Comparison of ENCODE assay signal across 8 cellular contexts in the genomic region with DNA sequence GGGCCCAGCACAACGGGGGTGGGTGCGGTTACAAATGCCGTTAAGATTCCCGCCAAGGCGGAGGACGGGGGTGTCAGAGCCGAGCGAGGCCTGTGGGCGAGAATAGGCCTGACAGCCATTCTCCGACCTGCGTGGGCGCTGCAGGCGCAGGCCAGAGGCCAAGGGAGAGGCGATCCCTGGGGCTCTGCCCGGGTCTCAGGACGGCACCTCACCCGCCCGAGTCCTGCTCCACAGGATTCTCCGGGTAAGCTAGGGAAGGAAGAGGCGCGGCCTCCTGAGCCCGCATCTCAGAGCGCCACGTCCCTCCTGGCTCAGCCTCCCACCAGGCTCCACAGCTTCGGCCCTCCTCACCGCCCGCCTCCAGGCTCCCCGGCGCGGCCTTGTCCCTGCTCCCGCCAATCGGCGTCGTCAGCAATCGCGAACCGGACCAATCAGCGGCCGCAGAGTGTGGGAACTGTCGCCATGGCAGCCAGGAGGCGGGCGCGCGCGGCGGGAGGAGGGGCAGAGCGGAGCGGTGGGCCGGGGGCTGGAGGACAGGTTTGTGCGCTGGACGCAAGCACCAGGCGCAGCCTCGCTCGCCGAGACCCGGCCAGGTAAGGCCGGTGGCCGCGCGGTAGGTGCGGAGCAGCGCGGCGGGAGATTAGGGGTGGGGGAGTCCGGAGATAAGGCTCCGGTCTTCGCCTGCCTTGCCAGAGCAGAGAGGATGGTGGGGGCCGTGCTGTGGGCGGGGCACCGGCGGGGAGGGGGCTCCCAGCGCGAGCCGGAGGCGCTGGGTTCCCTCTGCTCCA. TPM values are rescaled to one million over a fixed set of nuclear protein-coding genes. Genes with fewer than 3 reads are reported as not detected.
DNase-seq lines count a peak whose midpoint lies in the region; ATAC-seq, FAIRE-seq and TF ChIP-seq lines count a peak whose summit lies in the region.

Gene NUCB2, plus strand, starts transcription at position 504 of the 788 bp plus-strand sequence. CDS start 18,585 bp downstream, outside the sequence.

- peak; percentile 23 for FAIRE-seq in kidney (lab: Jason Lieb, UNC)

- peaks cover 18% of the 10 kb centered on the region for H3K4me1 Mint-ChIP-seq in chondrocyte (ENCODE audit: low read depth)

- ATAC-seq in HG03439 (IDR thresholded peaks at IDR 0.05; ENCODE audit: unreplicated experiment) = peak; percentile 97

- peak; percentile 68 for TF ChIP-seq POLR2A in GM19193 (IDR thresholded peaks at IDR 0.05; ENCODE audit: extremely low read depth, insufficient read depth, insufficient read length)

- peak; percentile 85 to 94 for DNase-seq in AML-193 (lab: John Stamatoyannopoulos, UW)
- DNase-seq in NCI-H510A treated with DMSO at 0.1 percent for 48 hours (lab: John Stamatoyannopoulos, UW) = peak; percentile 89
- DNase-seq in activated CD4-positive, alpha-beta T cell treated with anti-CD3 and anti-CD28 coated beads for 24 hours (ENCODE audit: low read depth in 2 of 2) = peak; percentile 93 to 94
- peak; percentile 99 for DNase-seq in chondrocyte (ENCODE audit: low spot score)
- DNase-seq in kidney = peak; percentile 99
- DNase-seq in stimulated activated CD4-positive, alpha-beta T cell treated with anti-CD3 and anti-CD28 coated beads, Interleukin-15, amount 100 ng/mL, for 24 hours = peak; percentile 97

- peak within 1 kb of the TSS; percentile 81 to 90 for H3K4me3 ChIP-seq in kidney (ENCODE audit: low read length in 2 of 2)

- H3K4me1 ChIP-seq in kidney (ENCODE audit: control insufficient read depth in 1 of 2, insufficient read depth in 1 of 2, low read depth in 1 of 2, low read length in 2 of 2) = peaks cover 0 to 6% of the 10 kb centered on the region in 2 donors

- H3K27ac ChIP-seq in kidney (ENCODE audit: low read depth in 2 of 2, low read length in 2 of 2) = peak within 1 kb of the TSS; percentile 85 to 87

- peak within 1 kb of the TSS; percentile 90 to 94 for H3K9ac ChIP-seq in kidney (ENCODE audit: low read length in 2 of 2)

- H3K9me3 ChIP-seq in kidney (ENCODE audit: control insufficient read depth in 1 of 2, low read length in 2 of 2) = no peaks in the 10 kb centered on the region

- peaks cover 2% of the 10 kb centered on the region for H3K27me3 Mint-ChIP-seq in chondrocyte (ENCODE audit: low read depth)

- no peak for TF ChIP-seq CTCF in chondrocyte (IDR thresholded peaks at IDR 0.05)
- no peak for TF ChIP-seq CTCF in kidney (IDR thresholded peaks at IDR 0.05; ENCODE audit: borderline replicate concordance, extremely low read depth, insufficient read depth)

- H3K9me3 Mint-ChIP-seq in chondrocyte (ENCODE audit: low read depth) = no peaks in the 10 kb centered on the region

- peak within 1 kb of the TSS; percentile 76 for H3K27ac Mint-ChIP-seq in chondrocyte (ENCODE audit: unreplicated experiment)

- H3K4me3 Mint-ChIP-seq in chondrocyte (ENCODE audit: unreplicated experiment) = peak within 1 kb of the TSS; percentile 93

- intact Hi-C loops in kidney (cut with DNase I) = no loop called here

- H3K36me3 Mint-ChIP-seq in chondrocyte (ENCODE audit: low read depth) = no peaks in the 10 kb centered on the region

- no peaks in the 10 kb centered on the region for H3K36me3 ChIP-seq in kidney (ENCODE audit: control insufficient read depth in 1 of 2, insufficient read depth in 2 of 2, low read length in 2 of 2)

RNA-seq across cellular contexts. Expression of gene NUCB2, which starts in this region (rescaled TPM):
- total RNA-seq in chondrocyte (133 to 231 TPM (median 134 TPM) in 3 replicates), kidney (73.0 TPM)
- 93.5 TPM for polyA plus RNA-seq in kidney (ENCODE audit: insufficient read depth, low read depth, low replicate concordance)

Comparison
In these comparisons a context has a peak if more than half of its experiments do, and no peak if none do; other contexts are left out.
1. Peak in every context shown above with its lines: DNase-seq, ATAC-seq, H3K4me3 ChIP-seq and H3K27ac ChIP-seq.